In genomic region chrX:150200361-150200760, GRCh38 we compare ENCODE assay signal across 20 cellular contexts.
DNase-seq lines count a peak whose midpoint lies in the region; ATAC-seq and TF ChIP-seq lines count a peak whose summit lies in the region.
"Had no signal": no experiment of that assay in that cellular context is flagged by ENCODE, and none has a peak within 500 bp of the region (broad histone marks: within the 10 kb centered on the region; RNA-seq: fewer than 3 reads in every experiment).

No MANE protein-coding gene starts in this region.

- WGBS in right cardiac atrium: 98% methylated on average over 2 of the region's 2 CpGs
- 100% methylated on average over 2 of the region's 2 CpGs for WGBS in mesenchymal stem cell

- H3K23ac ChIP-seq in mesenchymal stem cell (ENCODE audit: low read length in 2 of 2): no peak overlapping the region

- no peak overlapping the region for H2AFZ ChIP-seq in mesenchymal stem cell (ENCODE audit: low read depth, low read length)
- H2AFZ ChIP-seq: parathyroid adenoma had no signal

- no peak overlapping the region for H3K14ac ChIP-seq in mesenchymal stem cell (ENCODE audit: low read length in 2 of 2)

- H3K9me3 ChIP-seq in right atrium auricular region: no peaks in the 10 kb centered on the region
- no peaks in the 10 kb centered on the region for H3K9me3 ChIP-seq in right cardiac atrium (ENCODE audit: control insufficient read depth, low read length)
- no peaks in the 10 kb centered on the region for H3K9me3 ChIP-seq in RWPE2 (ENCODE audit: severe bottlenecking)
- no peaks in the 10 kb centered on the region for H3K9me3 ChIP-seq in mesenchymal stem cell (ENCODE audit: control insufficient read depth, low read length)
- H3K9me3 ChIP-seq: BE2C, heart left ventricle, right lobe of liver had no signal

- H4K8ac ChIP-seq in mesenchymal stem cell (ENCODE audit: low read length): peak overlapping the region; percentile 65

- H3K4me2 ChIP-seq in mesenchymal stem cell (ENCODE audit: low read length, poor library complexity, severe bottlenecking): no peak overlapping the region
- H3K4me2 ChIP-seq: KMS-11 had no signal

- H2BK12ac ChIP-seq in mesenchymal stem cell (ENCODE audit: low read length in 2 of 2): peak overlapping the region; percentile 15 to 59

- H3K4ac ChIP-seq in mesenchymal stem cell (ENCODE audit: low read depth in 1 of 2, low read length in 2 of 2): peak overlapping the region; percentile 41 to 47

- TF ChIP-seq CTCF in right atrium auricular region (IDR thresholded peaks at IDR 0.05) (no peak), RWPE2 (IDR thresholded peaks at IDR 0.05; ENCODE audit: poor library complexity, severe bottlenecking) (no peak), dorsolateral prefrontal cortex (IDR thresholded peaks at IDR 0.05 in 54 of 56, conservative IDR thresholded peaks at IDR 0.05 in 2 of 56; ENCODE audit: low read depth in 1 of 56, partially characterized antibody in 56 of 56) (no peak)

- peak overlapping the region; percentile 35 for H2BK5ac ChIP-seq in mesenchymal stem cell (ENCODE audit: low read depth, low read length, poor library complexity, severe bottlenecking)

- H3K27me3 ChIP-seq in right atrium auricular region (no peaks in the 10 kb centered on the region), right cardiac atrium (ENCODE audit: control insufficient read depth, insufficient read depth) (no peaks in the 10 kb centered on the region), RWPE2 (ENCODE audit: insufficient read depth, poor library complexity, severe bottlenecking) (no peaks in the 10 kb centered on the region), mesenchymal stem cell (ENCODE audit: control insufficient read depth in 1 of 2, insufficient read depth in 1 of 2, low read length in 2 of 2) (peaks cover 0 to 10% of the 10 kb centered on the region in 2 experiments), dorsolateral prefrontal cortex (peaks cover 0 to 66% (median 0%) of the 10 kb centered on the region in 45 donors)
- H3K27me3 ChIP-seq: BE2C, brain microvascular endothelial cell, right lobe of liver had no signal

- H3K36me3 ChIP-seq in right atrium auricular region: no peaks in the 10 kb centered on the region
- H3K36me3 ChIP-seq in RWPE2 (ENCODE audit: low read depth): no peaks in the 10 kb centered on the region
- no peaks in the 10 kb centered on the region for H3K36me3 ChIP-seq in mesenchymal stem cell (ENCODE audit: control insufficient read depth in 1 of 2, insufficient read depth in 2 of 2, low read depth in 1 of 2, low read length in 2 of 2)
- H3K36me3 ChIP-seq: BE2C, brain microvascular endothelial cell, heart left ventricle, right lobe of liver had no signal

- H3K4me1 ChIP-seq in right atrium auricular region: no peaks in the 10 kb centered on the region
- peaks cover 2% of the 10 kb centered on the region for H3K4me1 ChIP-seq in right cardiac atrium (ENCODE audit: control insufficient read depth, insufficient read depth, low read length)
- peaks cover 18% of the 10 kb centered on the region for H3K4me1 ChIP-seq in RWPE2 (ENCODE audit: insufficient read depth, poor library complexity, severe bottlenecking)
- H3K4me1 ChIP-seq in mesenchymal stem cell (ENCODE audit: control insufficient read depth, insufficient read depth, low read depth, low read length): peaks cover 22% of the 10 kb centered on the region
- H3K4me1 ChIP-seq: BE2C, parathyroid adenoma had no signal

- ATAC-seq in right cardiac atrium: no peak
- ATAC-seq in RWPE2 (ENCODE audit: low read depth): no peak
- no peak for ATAC-seq in HG03571 (IDR thresholded peaks at IDR 0.05; ENCODE audit: unreplicated experiment)
- ATAC-seq: WTC11 had no signal

- H2BK15ac ChIP-seq in mesenchymal stem cell (ENCODE audit: low read depth, poor library complexity, severe bottlenecking): no peak overlapping the region

- peak overlapping the region; percentile 63 for H4K91ac ChIP-seq in mesenchymal stem cell (ENCODE audit: low read length)

- H3K4me3 ChIP-seq in right atrium auricular region (no peak overlapping the region), right cardiac atrium (ENCODE audit: low read length) (no peak overlapping the region), RWPE2 (ENCODE audit: severe bottlenecking) (no peak overlapping the region), mesenchymal stem cell (ENCODE audit: insufficient read depth in 1 of 2, low read depth in 1 of 2, low read length in 2 of 2) (no peak overlapping the region), dorsolateral prefrontal cortex (no peak overlapping the region)
- H3K4me3 ChIP-seq: heart left ventricle, right lobe of liver had no signal

- H2BK120ac ChIP-seq in mesenchymal stem cell (ENCODE audit: low read depth, low read length): no peak overlapping the region

- DNase-seq in right atrium auricular region (ENCODE audit: low spot score): peak; percentile 53
- DNase-seq in right cardiac atrium: no peak
- no peak for DNase-seq in RWPE2 (ENCODE audit: low spot score)
- no peak for DNase-seq in mesenchymal stem cell
- DNase-seq in AG20443 (ENCODE audit: low spot score): no peak
- no peak for DNase-seq in dorsolateral prefrontal cortex
- no peak for DNase-seq in middle frontal gyrus (ENCODE audit: extremely low spot score, low spot score)
- DNase-seq: activated naive CD4-positive, alpha-beta T cell; DMS79; GF-D8; NCI-H2107; nephron progenitor cell had no signal

- H3K27ac ChIP-seq in right atrium auricular region: peak overlapping the region in 1 of 2 donors; percentile 6
- H3K27ac ChIP-seq in right cardiac atrium (ENCODE audit: low read length): no peak overlapping the region
- peak overlapping the region; percentile 66 for H3K27ac ChIP-seq in RWPE2 (ENCODE audit: poor library complexity, severe bottlenecking)
- peak overlapping the region; percentile 58 for H3K27ac ChIP-seq in mesenchymal stem cell (ENCODE audit: low read length, poor library complexity, severe bottlenecking)
- no peak overlapping the region for H3K27ac ChIP-seq in dorsolateral prefrontal cortex
- H3K27ac ChIP-seq: brain microvascular endothelial cell, heart left ventricle, KMS-11, parathyroid adenoma, right lobe of liver had no signal

- peak overlapping the region; percentile 64 for H2AK5ac ChIP-seq in mesenchymal stem cell (ENCODE audit: low read length, severe bottlenecking)

- intact Hi-C loops in right cardiac atrium (cut with DNase I): no loop called here
- intact Hi-C loops in dorsolateral prefrontal cortex (cut with DNase I): no loop called here

- peak overlapping the region; percentile 30 to 79 for H3K18ac ChIP-seq in mesenchymal stem cell (ENCODE audit: low read depth in 1 of 2, low read length in 2 of 2)

- no peak overlapping the region for H3K9ac ChIP-seq in mesenchymal stem cell (ENCODE audit: low read length)
- H3K9ac ChIP-seq: KMS-11, parathyroid adenoma had no signal

- no peaks in the 10 kb centered on the region for H3K79me1 ChIP-seq in mesenchymal stem cell (replicated peaks; ENCODE audit: low read length, poor library complexity, severe bottlenecking)

Comparison
In these comparisons a context has a peak if more than half of its experiments do, and no peak if none do; other contexts are left out.
1. H3K27ac ChIP-seq: peak in RWPE2 (single experiment) and mesenchymal stem cell (single experiment); none in right cardiac atrium (single experiment) and dorsolateral prefrontal cortex (0 of 59).